Comparison of ENCODE assay signal across 20 cellular contexts in genomic region chr3:58291671-58292338, GRCh38. TPM values are rescaled to one million over a fixed set of nuclear protein-coding genes. Genes with fewer than 3 reads are reported as not detected.
DNase-seq lines count a peak whose midpoint lies in the region; ATAC-seq and TF ChIP-seq lines count a peak whose summit lies in the region.
"Had no signal": no experiment of that assay in that cellular context is flagged by ENCODE, and none has a peak within 500 bp of the region (broad histone marks: within the 10 kb centered on the region; RNA-seq: fewer than 3 reads in every experiment).

No MANE protein-coding gene starts in this region.

- H3K4me3 Mint-ChIP-seq in activated CD8-positive, alpha-beta memory T cell treated with anti-CD3 and anti-CD28 coated beads, Interleukin-2, amount 10 ng/mL, durations not matched to agents 7 days and 5 days = no peak overlapping the region
- H3K4me3 Mint-ChIP-seq in neural progenitor cell = no peak overlapping the region
- H3K4me3 Mint-ChIP-seq in activated CD4-positive, alpha-beta T cell treated with anti-CD3 and anti-CD28 coated beads, Interleukin-2, amount 10 ng/mL, durations not matched to agents 7 days and 5 days = no peak overlapping the region

- no peak overlapping the region for H3K27ac Mint-ChIP-seq in activated CD8-positive, alpha-beta memory T cell treated with anti-CD3 and anti-CD28 coated beads, Interleukin-2, amount 10 ng/mL, durations not matched to agents 7 days and 5 days
- H3K27ac Mint-ChIP-seq in neural progenitor cell = peak overlapping the region; percentile 17
- H3K27ac Mint-ChIP-seq in activated CD4-positive, alpha-beta T cell treated with anti-CD3 and anti-CD28 coated beads, Interleukin-2, amount 10 ng/mL, durations not matched to agents 7 days and 5 days = no peak overlapping the region

- TF ChIP-seq CTCF in neural progenitor cell (IDR thresholded peaks at IDR 0.05) (no peak), thyroid gland (IDR thresholded peaks at IDR 0.05) (no peak), Peyer's patch (IDR thresholded peaks at IDR 0.05) (no peak)

- no peaks in the 10 kb centered on the region for H3K27me3 Mint-ChIP-seq in activated CD8-positive, alpha-beta memory T cell treated with anti-CD3 and anti-CD28 coated beads, Interleukin-2, amount 10 ng/mL, durations not matched to agents 7 days and 5 days
- H3K27me3 Mint-ChIP-seq in neural progenitor cell (ENCODE audit: insufficient read depth, low read depth) = peaks cover 5% of the 10 kb centered on the region
- no peaks in the 10 kb centered on the region for H3K27me3 Mint-ChIP-seq in activated CD4-positive, alpha-beta T cell treated with anti-CD3 and anti-CD28 coated beads, Interleukin-2, amount 10 ng/mL, durations not matched to agents 7 days and 5 days

- no peak overlapping the region for H3K4me2 ChIP-seq in neural progenitor cell

- no peak overlapping the region for H2AFZ ChIP-seq in neural progenitor cell (replicated peaks)

- no peak for ATAC-seq in activated CD8-positive, alpha-beta memory T cell treated with anti-CD3 and anti-CD28 coated beads, Interleukin-2, amount 10 ng/mL, durations not matched to agents 7 days and 5 days
- ATAC-seq: Right ventricle myocardium inferior had no signal

- no peak overlapping the region for H3K9ac ChIP-seq in neural progenitor cell

- no peak for TF ChIP-seq POLR2A in thyroid gland (IDR thresholded peaks at IDR 0.05)
- TF ChIP-seq POLR2A in Peyer's patch (IDR thresholded peaks at IDR 0.05) = no peak

- no peaks in the 10 kb centered on the region for H4K20me1 ChIP-seq in neural progenitor cell (ENCODE audit: low read depth)

- H3K9me3 ChIP-seq in neural progenitor cell (ENCODE audit: low read depth) (no peaks in the 10 kb centered on the region), thyroid gland (no peaks in the 10 kb centered on the region), Peyer's patch (peaks cover 0 to 5% (median 0%) of the 10 kb centered on the region in 4 donors)

- POLR2A ChIA-PET in activated CD4-positive, alpha-beta T cell treated with anti-CD3 and anti-CD28 coated beads, Interleukin-2, amount 10 ng/mL, durations not matched to agents 7 days and 5 days (lab: Charles Lee) = no interaction called here

- no peaks in the 10 kb centered on the region for H3K9me3 Mint-ChIP-seq in activated CD8-positive, alpha-beta memory T cell treated with anti-CD3 and anti-CD28 coated beads, Interleukin-2, amount 10 ng/mL, durations not matched to agents 7 days and 5 days (ENCODE audit: low read depth)
- peaks cover 9% of the 10 kb centered on the region for H3K9me3 Mint-ChIP-seq in neural progenitor cell
- peaks cover 4% of the 10 kb centered on the region for H3K9me3 Mint-ChIP-seq in activated CD4-positive, alpha-beta T cell treated with anti-CD3 and anti-CD28 coated beads, Interleukin-2, amount 10 ng/mL, durations not matched to agents 7 days and 5 days

- H3K4me1 Mint-ChIP-seq in activated CD8-positive, alpha-beta memory T cell treated with anti-CD3 and anti-CD28 coated beads, Interleukin-2, amount 10 ng/mL, durations not matched to agents 7 days and 5 days = no peaks in the 10 kb centered on the region
- H3K4me1 Mint-ChIP-seq in neural progenitor cell = peaks cover 11% of the 10 kb centered on the region
- no peaks in the 10 kb centered on the region for H3K4me1 Mint-ChIP-seq in activated CD4-positive, alpha-beta T cell treated with anti-CD3 and anti-CD28 coated beads, Interleukin-2, amount 10 ng/mL, durations not matched to agents 7 days and 5 days

- H3K4me1 ChIP-seq in neural progenitor cell (no peaks in the 10 kb centered on the region), thyroid gland (peaks cover 21 to 42% of the 10 kb centered on the region in 2 donors), Peyer's patch (no peaks in the 10 kb centered on the region)

- H3K36me3 ChIP-seq in neural progenitor cell (no peaks in the 10 kb centered on the region), thyroid gland (no peaks in the 10 kb centered on the region), H7 (replicated peaks; ENCODE audit: control insufficient read depth, insufficient read depth, low read length) (no peaks in the 10 kb centered on the region), Peyer's patch (peaks cover 0 to 14% (median 0%) of the 10 kb centered on the region in 3 donors)

- H3K27me3 ChIP-seq in neural progenitor cell = no peaks in the 10 kb centered on the region
- no peaks in the 10 kb centered on the region for H3K27me3 ChIP-seq in thyroid gland
- H3K27me3 ChIP-seq in H7 (ENCODE audit: control insufficient read depth, insufficient read depth, low read length) = no peaks in the 10 kb centered on the region
- no peaks in the 10 kb centered on the region for H3K27me3 ChIP-seq in Peyer's patch

- H3K79me2 ChIP-seq in neural progenitor cell (ENCODE audit: low read depth) = no peaks in the 10 kb centered on the region

- CTCF ChIA-PET in activated CD8-positive, alpha-beta memory T cell treated with anti-CD3 and anti-CD28 coated beads, Interleukin-2, amount 10 ng/mL, durations not matched to agents 7 days and 5 days (lab: Charles Lee) = interaction anchor here (1.4 to 2.0 kb wide), 2 partner anchors 15 to 73 kb away, joined by 5 read pairs; partner anchors contain the start of genes HTD2 and RPP14
- CTCF ChIA-PET in activated CD4-positive, alpha-beta T cell treated with anti-CD3 and anti-CD28 coated beads, Interleukin-2, amount 10 ng/mL, durations not matched to agents 7 days and 5 days (lab: Charles Lee) = interaction anchor here (3.3 kb wide), 1 partner anchor 14 kb away, joined by 25 read pairs; the partner anchor contains the start of genes HTD2 and RPP14

- H3K27ac ChIP-seq in neural progenitor cell (no peak overlapping the region), thyroid gland (peak overlapping the region; percentile 53 to 63 (median 55)), Peyer's patch (no peak overlapping the region)
- H3K27ac ChIP-seq: C4-2B had no signal

- peak; percentile 19 for DNase-seq in activated CD8-positive, alpha-beta memory T cell treated with anti-CD3 and anti-CD28 coated beads, Interleukin-2, amount 10 ng/mL, durations not matched to agents 7 days and 5 days
- no peak for DNase-seq in activated CD8-positive, alpha-beta memory T cell treated with anti-CD3 and anti-CD28 coated beads, Interleukin-2, amount 50 U/mL, for 48 hours
- DNase-seq in kidney tubule cell (ENCODE audit: low spot score) = peak; percentile 37
- no peak for DNase-seq in neural progenitor cell (ENCODE audit: low spot score)
- DNase-seq in thyroid gland = peak; percentile 65 to 71
- no peak for DNase-seq in H7
- no peak for DNase-seq in Peyer's patch
- no peak for DNase-seq in activated CD4-positive, alpha-beta T cell treated with anti-CD3 and anti-CD28 coated beads, Interleukin-2, amount 10 ng/mL, durations not matched to agents 7 days and 5 days
- DNase-seq: 8988T, DMS53, GDM1, IMR-90, MV-4-11, NCI-H1105 treated with DMSO at 0.1 percent for 48 hours, NCI-H2029 treated with DMSO at 0.1 percent for 48 hours, NCI-H2171 treated with DMSO at 0.1 percent for 48 hours, NCI-H524 treated with DMSO at 0.1 percent for 48 hours, OCI-M1 had no signal

- peaks cover 3% of the 10 kb centered on the region for H3K36me3 Mint-ChIP-seq in activated CD8-positive, alpha-beta memory T cell treated with anti-CD3 and anti-CD28 coated beads, Interleukin-2, amount 10 ng/mL, durations not matched to agents 7 days and 5 days
- H3K36me3 Mint-ChIP-seq in neural progenitor cell = peaks cover 12% of the 10 kb centered on the region
- H3K36me3 Mint-ChIP-seq in activated CD4-positive, alpha-beta T cell treated with anti-CD3 and anti-CD28 coated beads, Interleukin-2, amount 10 ng/mL, durations not matched to agents 7 days and 5 days (ENCODE audit: low read depth) = peaks cover 4% of the 10 kb centered on the region

- intact Hi-C loops in thyroid gland (cut with DNase I) = loop anchor here (10.0 kb wide), 1 partner anchor 287 kb away; the partner anchor contains the start of gene FLNB

- no peak overlapping the region for H3K4me3 ChIP-seq in neural progenitor cell
- H3K4me3 ChIP-seq in thyroid gland (replicated peaks in 1 of 3) = no peak overlapping the region
- no peak overlapping the region for H3K4me3 ChIP-seq in H7 (ENCODE audit: insufficient read depth, low read depth, low read length)
- no peak overlapping the region for H3K4me3 ChIP-seq in Peyer's patch

- no peaks in the 10 kb centered on the region for H3F3A ChIP-seq in neural progenitor cell (ENCODE audit: low read depth)

- 44% methylated on average over 8 to 9 of the region's 9 CpGs for WGBS in thyroid gland, 2 donors

RNA-seq across cellular contexts. Expression of gene RPP14, which starts 14.2 kb away (rescaled TPM):
- 10 to 100 TPM; 12.9 to 16.9 TPM for total RNA-seq in activated CD8-positive, alpha-beta memory T cell treated with anti-CD3 and anti-CD28 coated beads, Interleukin-2, amount 10 ng/mL, durations not matched to agents 7 days and 5 days
- total RNA-seq in neural progenitor cell (ENCODE audit: low replicate concordance) = 16.4 and 17.8 TPM in 2 replicates
- 10 to 100 TPM; 13.4 to 19.9 (median 15.7) TPM for total RNA-seq in thyroid gland
- total RNA-seq in H7 (2014; rRNA removed; shearing (Covaris generic)) = 13.0 and 22.0 TPM in 2 replicates
- 10 to 100 TPM in 3 of 4 donors, 1 to 10 TPM in 1; 9.9 to 23.1 (median 13.4) TPM for total RNA-seq in Peyer's patch
- total RNA-seq in activated CD4-positive, alpha-beta T cell treated with anti-CD3 and anti-CD28 coated beads, Interleukin-2, amount 10 ng/mL, durations not matched to agents 7 days and 5 days = 10 to 100 TPM; 12.7 to 15.4 TPM

RNA-seq across cellular contexts. Expression of gene HTD2, which starts 14.5 kb away (rescaled TPM):
- total RNA-seq in activated CD8-positive, alpha-beta memory T cell treated with anti-CD3 and anti-CD28 coated beads, Interleukin-2, amount 10 ng/mL, durations not matched to agents 7 days and 5 days = 1 to 10 TPM; 6.9 to 7.4 TPM
- total RNA-seq in neural progenitor cell (ENCODE audit: low replicate concordance) (14.0 and 29.5 TPM in 2 replicates), thyroid gland (10 to 100 TPM in 3 of 4 donors, 1 to 10 TPM in 1; 8.4 to 19.8 (median 18.6) TPM), Peyer's patch (10 to 100 TPM in 1 of 4 donors, 1 to 10 TPM in 2, not detected in 1; 4.8 to 12.8 (median 6.5) TPM)
- 12.3 and 18.2 TPM in 2 replicates for total RNA-seq in H7 (2014; rRNA removed; shearing (Covaris generic))
- 1 to 10 TPM; 6.2 to 7.0 TPM for total RNA-seq in activated CD4-positive, alpha-beta T cell treated with anti-CD3 and anti-CD28 coated beads, Interleukin-2, amount 10 ng/mL, durations not matched to agents 7 days and 5 days

RNA-seq across cellular contexts. Expression of gene PXK, which starts 40.9 kb away (rescaled TPM):
- 10 to 100 TPM; 61.7 to 64.7 TPM for total RNA-seq in activated CD8-positive, alpha-beta memory T cell treated with anti-CD3 and anti-CD28 coated beads, Interleukin-2, amount 10 ng/mL, durations not matched to agents 7 days and 5 days
- total RNA-seq in neural progenitor cell (ENCODE audit: low replicate concordance) (11.1 and 14.3 TPM in 2 replicates), thyroid gland (100 to 1,000 TPM in 3 of 4 donors, 10 to 100 TPM in 1; 98.6 to 139 (median 123) TPM), Peyer's patch (10 to 100 TPM; 15.3 to 73.4 (median 28.4) TPM)
- total RNA-seq in H7 (2014; rRNA removed; shearing (Covaris generic)) = 12.9 and 14.0 TPM in 2 replicates
- 10 to 100 TPM; 30.3 to 40.2 TPM for total RNA-seq in activated CD4-positive, alpha-beta T cell treated with anti-CD3 and anti-CD28 coated beads, Interleukin-2, amount 10 ng/mL, durations not matched to agents 7 days and 5 days

RNA-seq across cellular contexts. Expression of gene ABHD6, which starts 54.2 kb away (rescaled TPM):
- total RNA-seq in activated CD8-positive, alpha-beta memory T cell treated with anti-CD3 and anti-CD28 coated beads, Interleukin-2, amount 10 ng/mL, durations not matched to agents 7 days and 5 days = 1 to 10 TPM; 5.0 to 7.3 TPM
- total RNA-seq in neural progenitor cell (ENCODE audit: low replicate concordance) (18.5 and 21.5 TPM in 2 replicates), thyroid gland (10 to 100 TPM; 14.7 to 28.6 (median 18.0) TPM), Peyer's patch (10 to 100 TPM in 3 of 4 donors, 1 to 10 TPM in 1; 9.1 to 97.6 (median 55.7) TPM)
- 6.2 and 7.0 TPM in 2 replicates for total RNA-seq in H7 (2014; rRNA removed; shearing (Covaris generic))
- total RNA-seq in activated CD4-positive, alpha-beta T cell treated with anti-CD3 and anti-CD28 coated beads, Interleukin-2, amount 10 ng/mL, durations not matched to agents 7 days and 5 days = 1 to 10 TPM; 4.1 to 5.0 TPM

Comparison
In these comparisons a context has a peak if more than half of its experiments do, and no peak if none do; other contexts are left out.
1. DNase-seq: peak in activated CD8-positive, alpha-beta memory T cell treated with anti-CD3 and anti-CD28 coated beads, Interleukin-2, amount 10 ng/mL, durations not matched to agents 7 days and 5 days (single experiment), kidney tubule cell (single experiment) and thyroid gland (2 of 2); none in activated CD8-positive, alpha-beta memory T cell treated with anti-CD3 and anti-CD28 coated beads, Interleukin-2, amount 50 U/mL, for 48 hours (single experiment), neural progenitor cell (single experiment), H7 (single experiment), Peyer's patch (0 of 3) and activated CD4-positive, alpha-beta T cell treated with anti-CD3 and anti-CD28 coated beads, Interleukin-2, amount 10 ng/mL, durations not matched to agents 7 days and 5 days (single experiment).
2. H3K27ac ChIP-seq: peak in thyroid gland (3 of 3); none in neural progenitor cell (single experiment) and Peyer's patch (0 of 4).